Comparison of ENCODE assay signal across 1 cellular context in genomic region chr2:60556441-60556997, GRCh38.
TF ChIP-seq lines count a peak whose summit lies in the region.

No MANE protein-coding gene starts in this region.

TF ChIP-seq in HEK293, 187 proteins besides CTCF, POLR2A, EP300 and RAD21 (continued from another document):
- TF ChIP-seq PATZ1 (tag by site-specific recombination; IDR thresholded peaks at IDR 0.05), result peak; percentile 70; the same call in 1 of the 2 replicates
- TF ChIP-seq ZNF488 (tag by site-specific recombination; IDR thresholded peaks at IDR 0.05), result no peak
- no peak for TF ChIP-seq ZNF777 (tag by site-specific recombination; IDR thresholded peaks at IDR 0.05; ENCODE audit: borderline replicate concordance)
- no peak for TF ChIP-seq ZNF658 (tag by site-specific recombination; IDR thresholded peaks at IDR 0.05)
- no peak for TF ChIP-seq ZBTB21 (tag by site-specific recombination; IDR thresholded peaks at IDR 0.05)
- TF ChIP-seq MYNN (tag by site-specific recombination; IDR thresholded peaks at IDR 0.05; ENCODE audit: borderline replicate concordance), result no peak
- TF ChIP-seq ZNF133 (tag by site-specific recombination; IDR thresholded peaks at IDR 0.05), result no peak
- no peak for TF ChIP-seq BCL6B (tag by site-specific recombination; IDR thresholded peaks at IDR 0.05)
- TF ChIP-seq GLI2 (tag by site-specific recombination; IDR thresholded peaks at IDR 0.05; ENCODE audit: borderline replicate concordance, low read depth), result no peak
- no peak for TF ChIP-seq ZNF645 (tag by site-specific recombination; IDR thresholded peaks at IDR 0.05)
- 0 out of 2 replicates have a peak, but pooled peaks have one; percentile 9 for TF ChIP-seq ZNF341 (tag by site-specific recombination; IDR thresholded peaks at IDR 0.05; ENCODE audit: low read depth)
- 0 out of 2 replicates have a peak, but pooled peaks have one; percentile 13 for TF ChIP-seq PRDM1 (tag by site-specific recombination; IDR thresholded peaks at IDR 0.05)
- no peak for TF ChIP-seq TRIM28 (IDR thresholded peaks at IDR 0.05; ENCODE audit: borderline replicate concordance, low read length)
- no peak for TF ChIP-seq ZBTB20 (tag by site-specific recombination; IDR thresholded peaks at IDR 0.05)
- peak; percentile 81 for TF ChIP-seq PRDM10 (tag by site-specific recombination; IDR thresholded peaks at IDR 0.05)
- no peak for TF ChIP-seq BCL11A (tag by site-specific recombination; IDR thresholded peaks at IDR 0.05; ENCODE audit: low read depth)
- peak; percentile 57 for TF ChIP-seq ZNF398 (tag by site-specific recombination; IDR thresholded peaks at IDR 0.05)
- no peak for TF ChIP-seq ZNF175 (tag by site-specific recombination; IDR thresholded peaks at IDR 0.05)
- no peak for TF ChIP-seq ZNF138 (tag by site-specific recombination; IDR thresholded peaks at IDR 0.05; ENCODE audit: borderline replicate concordance)
- TF ChIP-seq ZNF155 (tag by site-specific recombination; IDR thresholded peaks at IDR 0.05), result no peak
- no peak for TF ChIP-seq ZNF747 (tag by site-specific recombination; IDR thresholded peaks at IDR 0.05)
- no peak for TF ChIP-seq ZNF664 (tag by site-specific recombination; IDR thresholded peaks at IDR 0.05)
- peak; percentile 85 for TF ChIP-seq GLIS1 (tag by site-specific recombination; IDR thresholded peaks at IDR 0.05)
